Comparison of ENCODE assay signal across 8 cellular contexts in genomic region chr3:171088984-171089754, GRCh38.
A peak's percentile ranks its signal among the peaks of the same experiment; 100 is the strongest.
DNase-seq lines count a peak whose midpoint lies in the region; ATAC-seq and TF ChIP-seq lines count a peak whose summit lies in the region.

No MANE protein-coding gene starts in this region.

- POLR2A ChIA-PET in Caco-2 (lab: Charles Lee) = no interaction called here

- BruUV-seq in Caco-2 (replicated peaks; lab: Mats Ljungman, UMichigan) = no TSS peak

- H3K4me3 ChIP-seq in Caco-2 (ENCODE audit: low read depth, low read length) (no peak overlapping the region), cardiac fibroblast (replicated peaks in 1 of 2; ENCODE audit: low read depth in 2 of 2, low read length in 2 of 2) (no peak overlapping the region), ascending aorta (no peak overlapping the region)

- H3K36me3 ChIP-seq in Caco-2 (ENCODE audit: control insufficient read depth, insufficient read depth, low read length) (no peaks in the 10 kb centered on the region; the same call in 1 of the 2 replicates), ascending aorta (peaks cover 0 to 2% of the 10 kb centered on the region in 2 donors)

- H3K4me3 Mint-ChIP-seq in Caco-2 (ENCODE audit: unreplicated experiment) = no peak overlapping the region
- no peak overlapping the region for H3K4me3 Mint-ChIP-seq in activated CD8-positive, alpha-beta memory T cell treated with anti-CD3 and anti-CD28 coated beads, Interleukin-2, amount 10 ng/mL, durations not matched to agents 7 days and 5 days

- peak in 1 of 2 experiments; percentile 14 for DNase-seq in Caco-2
- peak; percentile 22 for DNase-seq in MV-4-11 (lab: John Stamatoyannopoulos, UW)
- peak; percentile 83 to 91 for DNase-seq in cardiac fibroblast (ENCODE audit: low read depth in 2 of 2)
- peak; percentile 21 for DNase-seq in medulla oblongata (ENCODE audit: extremely low spot score)
- DNase-seq in activated CD8-positive, alpha-beta memory T cell treated with anti-CD3 and anti-CD28 coated beads, Interleukin-2, amount 10 ng/mL, durations not matched to agents 7 days and 5 days = no peak
- DNase-seq in HK-2 (ENCODE audit: unreplicated experiment) = no peak
- no peak for DNase-seq in ascending aorta (ENCODE audit: low spot score in 2 of 2)
- no peak for DNase-seq in erythroblast (lab: John Stamatoyannopoulos, UW)

- CTCF ChIA-PET in Caco-2 (lab: Charles Lee) = no interaction called here
- CTCF ChIA-PET in activated CD8-positive, alpha-beta memory T cell treated with anti-CD3 and anti-CD28 coated beads, Interleukin-2, amount 10 ng/mL, durations not matched to agents 7 days and 5 days (lab: Charles Lee) = no interaction called here

- no peaks in the 10 kb centered on the region for H3K9me3 Mint-ChIP-seq in Caco-2 (ENCODE audit: unreplicated experiment)
- no peaks in the 10 kb centered on the region for H3K9me3 Mint-ChIP-seq in activated CD8-positive, alpha-beta memory T cell treated with anti-CD3 and anti-CD28 coated beads, Interleukin-2, amount 10 ng/mL, durations not matched to agents 7 days and 5 days (ENCODE audit: low read depth)

- intact Hi-C loops in Caco-2 (cut with micrococcal nuclease; ENCODE audit: unreplicated experiment) = no loop called here
- intact Hi-C loops in ascending aorta (cut with DNase I) = no loop called here

- H3K36me3 Mint-ChIP-seq in Caco-2 (ENCODE audit: insufficient read depth, unreplicated experiment) = no peaks in the 10 kb centered on the region
- H3K36me3 Mint-ChIP-seq in activated CD8-positive, alpha-beta memory T cell treated with anti-CD3 and anti-CD28 coated beads, Interleukin-2, amount 10 ng/mL, durations not matched to agents 7 days and 5 days = peaks cover 14% of the 10 kb centered on the region

- no peak overlapping the region for H3K27ac ChIP-seq in ascending aorta

- TF ChIP-seq POLR2A in erythroblast (IDR thresholded peaks at IDR 0.05; ENCODE audit: low read length) = no peak

- no peak for ATAC-seq in activated CD8-positive, alpha-beta memory T cell treated with anti-CD3 and anti-CD28 coated beads, Interleukin-2, amount 10 ng/mL, durations not matched to agents 7 days and 5 days

- H3K9me3 ChIP-seq in Caco-2 (no peaks in the 10 kb centered on the region), ascending aorta (no peaks in the 10 kb centered on the region)

- H3K27me3 Mint-ChIP-seq in Caco-2 (ENCODE audit: insufficient read depth, unreplicated experiment) = no peaks in the 10 kb centered on the region
- H3K27me3 Mint-ChIP-seq in activated CD8-positive, alpha-beta memory T cell treated with anti-CD3 and anti-CD28 coated beads, Interleukin-2, amount 10 ng/mL, durations not matched to agents 7 days and 5 days = no peaks in the 10 kb centered on the region

- peaks cover 17% of the 10 kb centered on the region for H3K4me1 Mint-ChIP-seq in Caco-2 (ENCODE audit: low read depth, unreplicated experiment)
- H3K4me1 Mint-ChIP-seq in activated CD8-positive, alpha-beta memory T cell treated with anti-CD3 and anti-CD28 coated beads, Interleukin-2, amount 10 ng/mL, durations not matched to agents 7 days and 5 days = peaks cover 6% of the 10 kb centered on the region

- H3K4me1 ChIP-seq in Caco-2 = peaks cover 22% of the 10 kb centered on the region
- H3K4me1 ChIP-seq in ascending aorta = no peaks in the 10 kb centered on the region

- no peaks in the 10 kb centered on the region for H3K27me3 ChIP-seq in Caco-2 (replicated peaks; ENCODE audit: control insufficient read depth, insufficient read depth, low read length)
- H3K27me3 ChIP-seq in ascending aorta = no peaks in the 10 kb centered on the region

- TF ChIP-seq CTCF in Caco-2 (IDR thresholded peaks at IDR 0.05; ENCODE audit: insufficient read depth in 1 of 2, low read depth in 1 of 2, low read length in 1 of 2, severe bottlenecking in 1 of 2, unreplicated experiment in 1 of 2) = no peak
- no peak for TF ChIP-seq CTCF in cardiac fibroblast (IDR thresholded peaks at IDR 0.05; ENCODE audit: low read depth, low read length)
- no peak for TF ChIP-seq CTCF in ascending aorta (IDR thresholded peaks at IDR 0.05)

- peak overlapping the region; percentile 16 for H3K27ac Mint-ChIP-seq in Caco-2 (ENCODE audit: unreplicated experiment)
- H3K27ac Mint-ChIP-seq in activated CD8-positive, alpha-beta memory T cell treated with anti-CD3 and anti-CD28 coated beads, Interleukin-2, amount 10 ng/mL, durations not matched to agents 7 days and 5 days = no peak overlapping the region

Comparison
In these comparisons a context has a peak if more than half of its experiments do, and no peak if none do; other contexts are left out.
1. DNase-seq: peak in MV-4-11 (single experiment), cardiac fibroblast (2 of 2) and medulla oblongata (single experiment); none in activated CD8-positive, alpha-beta memory T cell treated with anti-CD3 and anti-CD28 coated beads, Interleukin-2, amount 10 ng/mL, durations not matched to agents 7 days and 5 days (single experiment), HK-2 (single experiment), ascending aorta (0 of 2) and erythroblast (0 of 2).